In genomic region chr1:92076363-92076762, GRCh38 we compare ENCODE assay signal across 8 cellular contexts. TPM values are rescaled to one million over a fixed set of nuclear protein-coding genes. Genes with fewer than 3 reads are reported as not detected.
"Had no signal": no experiment of that assay in that cellular context is flagged by ENCODE, and none has a peak within 500 bp of the region (broad histone marks: within the 10 kb centered on the region; RNA-seq: fewer than 3 reads in every experiment).

No MANE protein-coding gene starts in this region.

- H3K4me3 ChIP-seq: GM12878 had no signal

- ATAC-seq: GM12878 had no signal

- FAIRE-seq: G401.6, GM12878, GM12891, GM12892, GM18507, GM19239 had no signal

- DNase-seq: GDM1, GF-D8 had no signal

RNA-seq across cellular contexts. Expression of gene EPHX4, which starts 46.6 kb away (rescaled TPM):
- total RNA-seq: GM12878 had no signal
- polyA plus RNA-seq: GM12878 had no signal
